In the genomic region with DNA sequence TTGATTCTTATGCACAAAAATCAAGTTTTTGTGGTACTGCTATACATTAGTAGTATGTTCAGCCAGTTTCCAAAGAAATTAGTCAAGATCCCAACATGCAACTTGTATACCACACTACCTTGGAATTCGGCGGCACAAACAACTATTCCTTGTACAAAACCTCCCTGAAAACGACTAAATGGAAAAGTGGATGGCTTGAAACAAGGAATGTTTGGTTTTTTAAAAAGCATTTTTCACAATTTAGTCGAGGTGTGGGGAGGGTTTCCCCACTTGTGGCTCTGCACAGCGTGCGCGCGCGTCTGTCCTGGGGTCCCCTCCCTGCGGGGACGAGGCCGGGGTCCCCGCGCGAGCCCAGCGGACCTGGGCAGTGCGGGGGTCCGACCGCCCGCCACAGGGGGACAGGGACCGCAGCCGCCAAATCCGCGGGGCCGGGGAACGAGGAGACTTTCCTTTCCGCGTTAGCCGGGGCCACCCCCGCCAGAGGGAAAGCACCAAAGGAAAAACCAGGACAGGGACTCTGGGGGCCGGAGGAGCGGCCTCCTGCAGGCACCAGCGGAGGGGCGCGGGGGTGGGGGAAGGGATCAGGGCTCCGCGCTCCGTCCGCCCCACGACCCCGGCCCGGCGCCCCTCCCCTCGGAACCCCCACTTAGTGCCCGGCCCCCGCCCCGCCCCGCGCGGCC, we compare ENCODE assay signal across 1 cellular context.
TF ChIP-seq lines count a peak whose summit lies in the region.

No MANE protein-coding gene starts in this region.

TF ChIP-seq in IMR-90, 13 proteins besides CTCF, POLR2A, EP300 and RAD21:
- no peak for TF ChIP-seq CHD1 (IDR thresholded peaks at IDR 0.05; ENCODE audit: low read depth, low read length)
- peak; percentile 6; the same call in 1 of the 2 replicates for TF ChIP-seq MAZ (IDR thresholded peaks at IDR 0.05; ENCODE audit: borderline replicate concordance, low read depth, low read length)
